In genomic region chr6:28218312-28219248, GRCh38 we compare ENCODE assay signal across 1 cellular context.
TF ChIP-seq lines count a peak whose summit lies in the region.

No MANE protein-coding gene starts in this region.

TF ChIP-seq in HepG2, 621 proteins besides CTCF, POLR2A, EP300 and RAD21 (continues in another document):
- TF ChIP-seq FOXK1 (CRISPR knock-in tag; IDR thresholded peaks at IDR 0.05; ENCODE audit: borderline replicate concordance, low read depth) (no peak), ZNF557 (CRISPR knock-in tag; IDR thresholded peaks at IDR 0.05) (no peak), ZFAT (CRISPR knock-in tag; conservative IDR thresholded peaks at IDR 0.05) (no peak), ZNF746 (CRISPR knock-in tag; IDR thresholded peaks at IDR 0.05) (no peak), ZSCAN12 (CRISPR knock-in tag; IDR thresholded peaks at IDR 0.05) (no peak), ZNF773 (CRISPR knock-in tag; IDR thresholded peaks at IDR 0.05; ENCODE audit: borderline replicate concordance) (0 out of 2 replicates have a peak, but pooled peaks have one; percentile 45), ZNF263 (CRISPR knock-in tag; IDR thresholded peaks at IDR 0.05) (peak; percentile 65), SRSF1 (optimal IDR thresholded peaks at IDR 0.05; ENCODE audit: low read depth, low read length) (peak; percentile 95), GABPB1 (CRISPR knock-in tag; IDR thresholded peaks at IDR 0.05) (peak; percentile 94), ZNF598 (CRISPR knock-in tag; IDR thresholded peaks at IDR 0.05; ENCODE audit: borderline replicate concordance) (no peak; the same call in 1 of the 2 replicates), ZNF563 (CRISPR knock-in tag; IDR thresholded peaks at IDR 0.05) (peak; percentile 87), ZFY (CRISPR knock-in tag; IDR thresholded peaks at IDR 0.05) (peak; percentile 71), ZNF562 (CRISPR knock-in tag; IDR thresholded peaks at IDR 0.05; ENCODE audit: borderline replicate concordance) (no peak), ZBTB38 (CRISPR knock-in tag; IDR thresholded peaks at IDR 0.05) (peak; percentile 88), ZNF33B (CRISPR knock-in tag; IDR thresholded peaks at IDR 0.05) (no peak), ISX (CRISPR knock-in tag; conservative IDR thresholded peaks at IDR 0.05) (no peak), FOSL2 (CRISPR knock-in tag; IDR thresholded peaks at IDR 0.05) (peak; percentile 9; the same call in 1 of the 2 replicates), ZC3H13 (CRISPR knock-in tag; IDR thresholded peaks at IDR 0.05) (no peak), NCOA5 (CRISPR knock-in tag; IDR thresholded peaks at IDR 0.05) (no peak), SKIL (CRISPR knock-in tag; IDR thresholded peaks at IDR 0.05; ENCODE audit: borderline replicate concordance) (no peak), POLR2AphosphoS2 (IDR thresholded peaks at IDR 0.05; ENCODE audit: low read depth, low read length) (no peak), ERF (CRISPR knock-in tag; IDR thresholded peaks at IDR 0.05) (peak; percentile 75), HMG20B (CRISPR knock-in tag; conservative IDR thresholded peaks at IDR 0.05) (no peak), BORCS8-MEF2B (CRISPR knock-in tag; IDR thresholded peaks at IDR 0.05) (peak; percentile 55; the same call in 1 of the 2 replicates), NR2C2 (CRISPR knock-in tag; IDR thresholded peaks at IDR 0.05; ENCODE audit: borderline replicate concordance) (no peak; the same call in 1 of the 2 replicates), ZNF710 (CRISPR knock-in tag; IDR thresholded peaks at IDR 0.05; ENCODE audit: borderline replicate concordance) (peak; percentile 49; the same call in 1 of the 2 replicates), STAG1 (CRISPR knock-in tag; IDR thresholded peaks at IDR 0.05) (no peak), TBP (CRISPR knock-in tag; IDR thresholded peaks at IDR 0.05) (no peak), ZNF432 (CRISPR knock-in tag; IDR thresholded peaks at IDR 0.05; ENCODE audit: borderline replicate concordance) (no peak), JDP2 (CRISPR knock-in tag; IDR thresholded peaks at IDR 0.05; ENCODE audit: borderline replicate concordance) (no peak), FOXA3 (CRISPR knock-in tag; IDR thresholded peaks at IDR 0.05) (no peak), NFYC (CRISPR knock-in tag; IDR thresholded peaks at IDR 0.05) (no peak; the same call in 1 of the 2 replicates), SMAD1 (CRISPR knock-in tag; IDR thresholded peaks at IDR 0.05; ENCODE audit: borderline replicate concordance, low read depth) (no peak), NFAT5 (CRISPR knock-in tag; IDR thresholded peaks at IDR 0.05) (peak; percentile 85; the same call in 1 of the 2 replicates), ZNF616 (CRISPR knock-in tag; IDR thresholded peaks at IDR 0.05; ENCODE audit: low read depth) (no peak), ZFP36 (IDR thresholded peaks at IDR 0.05; ENCODE audit: borderline replicate concordance, low read depth, low read length, partially characterized antibody) (no peak), RNF219 (CRISPR knock-in tag; IDR thresholded peaks at IDR 0.05) (no peak), CCDC6 (CRISPR knock-in tag; IDR thresholded peaks at IDR 0.05) (no peak), ZNF282 (IDR thresholded peaks at IDR 0.05; ENCODE audit: partially characterized antibody) (no peak), ZNF205 (CRISPR knock-in tag; IDR thresholded peaks at IDR 0.05) (no peak), ZNF720 (CRISPR knock-in tag; IDR thresholded peaks at IDR 0.05) (no peak), MAX (IDR thresholded peaks at IDR 0.05) (peak; percentile 98), CBX2 (IDR thresholded peaks at IDR 0.05; ENCODE audit: low read depth, low read length) (no peak; the same call in 1 of the 2 replicates), CBX2 (CRISPR knock-in tag; IDR thresholded peaks at IDR 0.05; ENCODE audit: low read depth) (no peak), BCL6 (CRISPR knock-in tag; IDR thresholded peaks at IDR 0.05) (no peak; the same call in 1 of the 2 replicates), HCFC1 (IDR thresholded peaks at IDR 0.05; ENCODE audit: low read depth, low read length) (no peak), DPF2 (CRISPR knock-in tag; IDR thresholded peaks at IDR 0.05; ENCODE audit: borderline replicate concordance, low read depth) (no peak), ZNF674 (CRISPR knock-in tag; IDR thresholded peaks at IDR 0.05; ENCODE audit: low read depth) (0 out of 2 replicates have a peak, but pooled peaks have one; percentile 20), PLRG1 (conservative IDR thresholded peaks at IDR 0.05) (no peak), ZNF747 (CRISPR knock-in tag; IDR thresholded peaks at IDR 0.05; ENCODE audit: borderline replicate concordance) (peak; percentile 43; the same call in 1 of the 2 replicates)
- TF ChIP-seq, protein P1, sequence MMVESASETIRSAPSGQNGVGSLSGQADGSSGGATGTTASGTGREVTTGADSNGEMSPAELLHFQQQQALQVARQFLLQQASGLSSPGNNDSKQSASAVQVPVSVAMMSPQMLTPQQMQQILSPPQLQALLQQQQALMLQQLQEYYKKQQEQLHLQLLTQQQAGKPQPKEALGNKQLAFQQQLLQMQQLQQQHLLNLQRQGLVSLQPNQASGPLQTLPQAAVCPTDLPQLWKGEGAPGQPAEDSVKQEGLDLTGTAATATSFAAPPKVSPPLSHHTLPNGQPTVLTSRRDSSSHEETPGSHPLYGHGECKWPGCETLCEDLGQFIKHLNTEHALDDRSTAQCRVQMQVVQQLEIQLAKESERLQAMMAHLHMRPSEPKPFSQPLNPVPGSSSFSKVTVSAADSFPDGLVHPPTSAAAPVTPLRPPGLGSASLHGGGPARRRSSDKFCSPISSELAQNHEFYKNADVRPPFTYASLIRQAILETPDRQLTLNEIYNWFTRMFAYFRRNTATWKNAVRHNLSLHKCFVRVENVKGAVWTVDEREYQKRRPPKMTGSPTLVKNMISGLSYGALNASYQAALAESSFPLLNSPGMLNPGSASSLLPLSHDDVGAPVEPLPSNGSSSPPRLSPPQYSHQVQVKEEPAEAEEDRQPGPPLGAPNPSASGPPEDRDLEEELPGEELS (CRISPR knock-in tag; IDR thresholded peaks at IDR 0.05): peak; percentile 32
- TF ChIP-seq, protein P2, sequence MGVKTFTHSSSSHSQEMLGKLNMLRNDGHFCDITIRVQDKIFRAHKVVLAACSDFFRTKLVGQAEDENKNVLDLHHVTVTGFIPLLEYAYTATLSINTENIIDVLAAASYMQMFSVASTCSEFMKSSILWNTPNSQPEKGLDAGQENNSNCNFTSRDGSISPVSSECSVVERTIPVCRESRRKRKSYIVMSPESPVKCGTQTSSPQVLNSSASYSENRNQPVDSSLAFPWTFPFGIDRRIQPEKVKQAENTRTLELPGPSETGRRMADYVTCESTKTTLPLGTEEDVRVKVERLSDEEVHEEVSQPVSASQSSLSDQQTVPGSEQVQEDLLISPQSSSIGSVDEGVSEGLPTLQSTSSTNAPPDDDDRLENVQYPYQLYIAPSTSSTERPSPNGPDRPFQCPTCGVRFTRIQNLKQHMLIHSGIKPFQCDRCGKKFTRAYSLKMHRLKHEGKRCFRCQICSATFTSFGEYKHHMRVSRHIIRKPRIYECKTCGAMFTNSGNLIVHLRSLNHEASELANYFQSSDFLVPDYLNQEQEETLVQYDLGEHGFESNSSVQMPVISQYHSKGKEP (CRISPR knock-in tag; IDR thresholded peaks at IDR 0.05): 0 out of 2 replicates have a peak, but pooled peaks have one; percentile 32
- TF ChIP-seq, protein P3, sequence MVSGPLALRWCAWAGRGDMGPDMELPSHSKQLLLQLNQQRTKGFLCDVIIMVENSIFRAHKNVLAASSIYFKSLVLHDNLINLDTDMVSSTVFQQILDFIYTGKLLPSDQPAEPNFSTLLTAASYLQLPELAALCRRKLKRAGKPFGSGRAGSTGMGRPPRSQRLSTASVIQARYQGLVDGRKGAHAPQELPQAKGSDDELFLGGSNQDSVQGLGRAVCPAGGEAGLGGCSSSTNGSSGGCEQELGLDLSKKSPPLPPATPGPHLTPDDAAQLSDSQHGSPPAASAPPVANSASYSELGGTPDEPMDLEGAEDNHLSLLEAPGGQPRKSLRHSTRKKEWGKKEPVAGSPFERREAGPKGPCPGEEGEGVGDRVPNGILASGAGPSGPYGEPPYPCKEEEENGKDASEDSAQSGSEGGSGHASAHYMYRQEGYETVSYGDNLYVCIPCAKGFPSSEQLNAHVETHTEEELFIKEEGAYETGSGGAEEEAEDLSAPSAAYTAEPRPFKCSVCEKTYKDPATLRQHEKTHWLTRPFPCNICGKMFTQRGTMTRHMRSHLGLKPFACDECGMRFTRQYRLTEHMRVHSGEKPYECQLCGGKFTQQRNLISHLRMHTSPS (CRISPR knock-in tag; IDR thresholded peaks at IDR 0.05; ENCODE audit: low read depth): no peak
- TF ChIP-seq, protein P4, sequence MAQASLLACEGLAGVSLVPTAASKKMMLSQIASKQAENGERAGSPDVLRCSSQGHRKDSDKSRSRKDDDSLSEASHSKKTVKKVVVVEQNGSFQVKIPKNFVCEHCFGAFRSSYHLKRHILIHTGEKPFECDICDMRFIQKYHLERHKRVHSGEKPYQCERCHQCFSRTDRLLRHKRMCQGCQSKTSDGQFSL (CRISPR knock-in tag; IDR thresholded peaks at IDR 0.05): peak; percentile 100
